1 cellular context compared by ENCODE assay signal in genomic region chr20:50320910-50321796, GRCh38.
TF ChIP-seq lines count a peak whose summit lies in the region.

No MANE protein-coding gene starts in this region.

TF ChIP-seq in HepG2, 621 proteins besides CTCF, POLR2A, EP300 and RAD21 (continued from another document and continues in another):
- no peak for TF ChIP-seq BATF2 (CRISPR knock-in tag; IDR thresholded peaks at IDR 0.05)
- TF ChIP-seq ZNF644 (CRISPR knock-in tag; IDR thresholded peaks at IDR 0.05; ENCODE audit: low read depth): no peak
- peak; percentile 88; the same call in 1 of the 2 replicates for TF ChIP-seq TRAFD1 (CRISPR knock-in tag; IDR thresholded peaks at IDR 0.05; ENCODE audit: borderline replicate concordance)
- TF ChIP-seq CAMTA2 (CRISPR knock-in tag; IDR thresholded peaks at IDR 0.05; ENCODE audit: borderline replicate concordance): 0 out of 2 replicates have a peak, but pooled peaks have one; percentile 77
- no peak for TF ChIP-seq ZNF10 (CRISPR knock-in tag; IDR thresholded peaks at IDR 0.05; ENCODE audit: borderline replicate concordance, low read depth)
- no peak for TF ChIP-seq HOXA9 (CRISPR knock-in tag; IDR thresholded peaks at IDR 0.05; ENCODE audit: borderline replicate concordance)
- peak; percentile 89; the same call in 1 of the 2 replicates for TF ChIP-seq ARID2 (CRISPR knock-in tag; IDR thresholded peaks at IDR 0.05; ENCODE audit: borderline replicate concordance)
- TF ChIP-seq HNRNPK (IDR thresholded peaks at IDR 0.05; ENCODE audit: low read depth, low read length, poor library complexity, severe bottlenecking): no peak
- TF ChIP-seq ZFP36 (IDR thresholded peaks at IDR 0.05; ENCODE audit: borderline replicate concordance, low read depth, low read length, partially characterized antibody): no peak
- peak; percentile 65; the same call in 1 of the 2 replicates for TF ChIP-seq ZNF574 (CRISPR knock-in tag; IDR thresholded peaks at IDR 0.05)
- TF ChIP-seq GMEB2 (CRISPR knock-in tag; IDR thresholded peaks at IDR 0.05; ENCODE audit: low read depth): no peak; the same call in 1 of the 2 replicates
- TF ChIP-seq ZBTB10 (CRISPR knock-in tag; IDR thresholded peaks at IDR 0.05; ENCODE audit: borderline replicate concordance): peak; percentile 83; the same call in 1 of the 2 replicates
- TF ChIP-seq PLRG1 (conservative IDR thresholded peaks at IDR 0.05): no peak
- TF ChIP-seq ZNF784 (CRISPR knock-in tag; IDR thresholded peaks at IDR 0.05; ENCODE audit: borderline replicate concordance): peak; percentile 94
- TF ChIP-seq HIVEP1 (CRISPR knock-in tag; IDR thresholded peaks at IDR 0.05): peak; percentile 93
- TF ChIP-seq NR0B2 (CRISPR knock-in tag; IDR thresholded peaks at IDR 0.05): no peak; the same call in 1 of the 2 replicates
- TF ChIP-seq NFRKB (IDR thresholded peaks at IDR 0.05): no peak
- peak; percentile 76; the same call in 1 of the 2 replicates for TF ChIP-seq HINFP (CRISPR knock-in tag; IDR thresholded peaks at IDR 0.05; ENCODE audit: low read depth)
- TF ChIP-seq ZNF333 (CRISPR knock-in tag; IDR thresholded peaks at IDR 0.05; ENCODE audit: borderline replicate concordance): no peak
- no peak for TF ChIP-seq GZF1 (CRISPR knock-in tag; IDR thresholded peaks at IDR 0.05)
- TF ChIP-seq TRIM22 (IDR thresholded peaks at IDR 0.05): no peak
- no peak for TF ChIP-seq TEAD3 (CRISPR knock-in tag; optimal IDR thresholded peaks at IDR 0.05; ENCODE audit: borderline replicate concordance)
- TF ChIP-seq ZNF703 (CRISPR knock-in tag; IDR thresholded peaks at IDR 0.05; ENCODE audit: borderline replicate concordance): no peak
- no peak for TF ChIP-seq TSC22D2 (CRISPR knock-in tag; IDR thresholded peaks at IDR 0.05; ENCODE audit: borderline replicate concordance)
- peak; percentile 58; the same call in 1 of the 2 replicates for TF ChIP-seq DMTF1 (CRISPR knock-in tag; IDR thresholded peaks at IDR 0.05)
- no peak; the same call in 1 of the 2 replicates for TF ChIP-seq ZNF619 (CRISPR knock-in tag; IDR thresholded peaks at IDR 0.05)
- TF ChIP-seq ZNF263 (CRISPR knock-in tag; IDR thresholded peaks at IDR 0.05): peak; percentile 92
- peak; percentile 2; the same call in 1 of the 2 replicates for TF ChIP-seq MAFF (IDR thresholded peaks at IDR 0.05; ENCODE audit: low read depth, low read length)
- TF ChIP-seq TFDP2 (CRISPR knock-in tag; IDR thresholded peaks at IDR 0.05): no peak
- no peak for TF ChIP-seq THAP7 (CRISPR knock-in tag; IDR thresholded peaks at IDR 0.05)
- TF ChIP-seq NFE2L2 (IDR thresholded peaks at IDR 0.05; ENCODE audit: low read length): no peak
- TF ChIP-seq ZNF615 (CRISPR knock-in tag; IDR thresholded peaks at IDR 0.05; ENCODE audit: borderline replicate concordance): no peak
- TF ChIP-seq SCMH1 (CRISPR knock-in tag; IDR thresholded peaks at IDR 0.05; ENCODE audit: borderline replicate concordance): no peak
- TF ChIP-seq TCF7 (IDR thresholded peaks at IDR 0.05; ENCODE audit: low read depth): no peak
- peak; percentile 80; the same call in 1 of the 2 replicates for TF ChIP-seq ZNF878 (CRISPR knock-in tag; IDR thresholded peaks at IDR 0.05)
- peak; percentile 37; the same call in 1 of the 2 replicates for TF ChIP-seq FIP1L1 (IDR thresholded peaks at IDR 0.05; ENCODE audit: borderline replicate concordance, insufficient read depth, low read depth, low read length)
